37 cellular contexts compared by ENCODE assay signal in genomic region chr3:139258276-139258675, GRCh38.
"Had no signal": no experiment of that assay in that cellular context is flagged by ENCODE, and none has a peak within 500 bp of the region (broad histone marks: within the 10 kb centered on the region; RNA-seq: fewer than 3 reads in every experiment).

No MANE protein-coding gene starts in this region.

- H3K4me3 Mint-ChIP-seq: activated B cell treated with CpG ODN at 0.5 μM for 24 hours; activated CD4-positive, alpha-beta memory T cell treated with anti-CD3 and anti-CD28 coated beads for 36 hours; activated CD4-positive, alpha-beta T cell treated with anti-CD3 and anti-CD28 coated beads, Interleukin-2, amount 10 ng/mL, durations not matched to agents 24 days and 14 days; activated CD8-positive, alpha-beta T cell treated with anti-CD3 and anti-CD28 coated beads for 36 hours; activated naive CD4-positive, alpha-beta T cell treated with anti-CD3 and anti-CD28 coated beads for 36 hours; activated naive CD8-positive, alpha-beta T cell treated with anti-CD3 and anti-CD28 coated beads for 36 hours; activated T-cell treated with anti-CD3 and anti-CD28 coated beads, Interleukin-2, amount 50 U/mL, for 4 hours; activated T-cell treated with anti-CD3 and anti-CD28 coated beads, Interleukin-2, amount 50 U/mL, for 72 hours; activated T-helper 1 cell treated with anti-CD3 and anti-CD28 coated beads, Interleukin-12 subunit alpha, Interleukin-12 subunit beta, Interleukin-2, Interleukin-4 antibody, amounts not matched to agents 30 ng/mL and 10 ng/mL and 1 ng/mL, durations not matched to agents 14 hours and 24 hours and 36 hours; activated T-helper 17 cell treated with anti-CD3 and anti-CD28 coated beads, Interleukin-2, amount 50 U/mL, for 72 hours; central memory CD8-positive, alpha-beta T cell; T-helper 1 cell treated with Interleukin-12 subunit alpha and Interleukin-12 subunit beta and Interleukin-4 antibody, amounts not matched to agents 30 μg/mL and 1 μg/mL, for 36 hours; T-helper 2 cell treated with Interferon-gamma antibody and Interleukin-4, amounts not matched to agents 5 μg/mL and 100 μg/mL, for 36 hours had no signal

- H3K9me3 ChIP-seq: adrenal gland, body of pancreas, breast epithelium had no signal

- H3K36me3 Mint-ChIP-seq: activated CD4-positive, alpha-beta memory T cell treated with anti-CD3 and anti-CD28 coated beads for 36 hours; activated naive CD4-positive, alpha-beta T cell treated with anti-CD3 and anti-CD28 coated beads, Interleukin-2, amount 50 U/mL, for 72 hours; activated naive CD8-positive, alpha-beta T cell treated with anti-CD3 and anti-CD28 coated beads for 36 hours had no signal

- DNase-seq: activated B cell treated with CpG ODN at 0.5 μM for 24 hours; activated CD4-positive, alpha-beta memory T cell treated with anti-CD3 and anti-CD28 coated beads for 36 hours; activated CD4-positive, alpha-beta T cell treated with anti-CD3 and anti-CD28 coated beads for 4 hours; activated CD4-positive, alpha-beta T cell treated with anti-CD3 and anti-CD28 coated beads, Interleukin-2, amount 10 ng/mL, durations not matched to agents 24 days and 14 days; activated CD4-positive, alpha-beta T cell treated with anti-CD3 and anti-CD28 coated beads, Interleukin-2, amount 50 U/mL, for 1 hour; activated CD4-positive, alpha-beta T cell treated with anti-CD3 and anti-CD28 coated beads, Interleukin-2, amount 50 U/mL, for 4 hours; activated CD4-positive, CD25-positive, alpha-beta regulatory T cell treated with anti-CD3 and anti-CD28 coated beads, Interleukin-2, amount 50 U/mL, for 72 hours; activated CD8-positive, alpha-beta memory T cell treated with anti-CD3 and anti-CD28 coated beads, Interleukin-2, amount 50 U/mL, for 4 hours; activated CD8-positive, alpha-beta T cell treated with anti-CD3 and anti-CD28 coated beads for 36 hours; activated effector memory CD4-positive, alpha-beta T cell treated with anti-CD3 and anti-CD28 coated beads, Interleukin-2, amount 50 U/mL, for 16 hours; activated gamma-delta T cell treated with Interleukin-2 at 50 U/mL for 16 hours; activated naive CD4-positive, alpha-beta T cell; activated naive CD4-positive, alpha-beta T cell treated with anti-CD3 and anti-CD28 coated beads for 36 hours; activated naive CD4-positive, alpha-beta T cell treated with anti-CD3 and anti-CD28 coated beads, Interleukin-2, amount 50 U/mL, for 16 hours; activated naive CD8-positive, alpha-beta T cell treated with anti-CD3 and anti-CD28 coated beads for 36 hours; activated T-cell treated with anti-CD3 and anti-CD28 coated beads for 4 hours; activated T-cell treated with anti-CD3 and anti-CD28 coated beads, Interleukin-2, amount 50 U/mL, for 1 hour; activated T-cell treated with anti-CD3 and anti-CD28 coated beads, Interleukin-2, amount 50 U/mL, for 4 hours; activated T-cell treated with anti-CD3 and anti-CD28 coated beads, Interleukin-2, amount 50 U/mL, for 72 hours; amniotic stem cell; aorta; body of pancreas; brain microvascular endothelial cell; caudate nucleus; cerebellar nuclear complex; T-helper 1 cell; T-helper 2 cell; T-helper 9 cell had no signal

- H3K27ac Mint-ChIP-seq: activated B cell treated with CpG ODN at 0.5 μM for 24 hours; activated CD4-positive, alpha-beta memory T cell treated with anti-CD3 and anti-CD28 coated beads for 36 hours; activated CD4-positive, alpha-beta T cell treated with anti-CD3 and anti-CD28 coated beads, Interleukin-2, amount 10 ng/mL, durations not matched to agents 24 days and 14 days; activated CD8-positive, alpha-beta T cell treated with anti-CD3 and anti-CD28 coated beads for 36 hours; activated naive CD4-positive, alpha-beta T cell treated with anti-CD3 and anti-CD28 coated beads for 36 hours; activated naive CD4-positive, alpha-beta T cell treated with anti-CD3 and anti-CD28 coated beads, Interleukin-2, amount 50 U/mL, for 72 hours; activated naive CD8-positive, alpha-beta T cell treated with anti-CD3 and anti-CD28 coated beads for 36 hours; activated T-cell treated with anti-CD3 and anti-CD28 coated beads, Interleukin-2, amount 50 U/mL, for 72 hours; activated T-helper 1 cell treated with anti-CD3 and anti-CD28 coated beads, Interleukin-12 subunit alpha, Interleukin-12 subunit beta, Interleukin-2, Interleukin-4 antibody, amounts not matched to agents 30 ng/mL and 10 ng/mL and 1 ng/mL, durations not matched to agents 14 hours and 24 hours and 36 hours; activated T-helper 17 cell treated with anti-CD3 and anti-CD28 coated beads, Interleukin-2, amount 50 U/mL, for 72 hours; T-helper 1 cell treated with Interleukin-12 subunit alpha and Interleukin-12 subunit beta and Interleukin-4 antibody, amounts not matched to agents 30 μg/mL and 1 μg/mL, for 36 hours; T-helper 2 cell treated with Interferon-gamma antibody and Interleukin-4, amounts not matched to agents 5 μg/mL and 100 μg/mL, for 36 hours had no signal

- H3K27ac ChIP-seq: adrenal gland, body of pancreas, brain microvascular endothelial cell, breast epithelium, VCaP had no signal

- H3K9me3 Mint-ChIP-seq: activated B cell treated with CpG ODN at 0.5 μM for 24 hours; activated CD4-positive, alpha-beta memory T cell treated with anti-CD3 and anti-CD28 coated beads for 36 hours; activated CD4-positive, alpha-beta T cell treated with anti-CD3 and anti-CD28 coated beads, Interleukin-2, amount 10 ng/mL, durations not matched to agents 24 days and 14 days; activated CD8-positive, alpha-beta T cell treated with anti-CD3 and anti-CD28 coated beads for 36 hours; activated naive CD4-positive, alpha-beta T cell treated with anti-CD3 and anti-CD28 coated beads for 36 hours; activated naive CD4-positive, alpha-beta T cell treated with anti-CD3 and anti-CD28 coated beads, Interleukin-2, amount 50 U/mL, for 72 hours; activated naive CD8-positive, alpha-beta T cell treated with anti-CD3 and anti-CD28 coated beads for 36 hours; activated T-cell treated with anti-CD3 and anti-CD28 coated beads, Interleukin-2, amount 50 U/mL, for 4 hours; activated T-cell treated with anti-CD3 and anti-CD28 coated beads, Interleukin-2, amount 50 U/mL, for 72 hours; activated T-helper 1 cell treated with anti-CD3 and anti-CD28 coated beads, Interleukin-12 subunit alpha, Interleukin-12 subunit beta, Interleukin-2, Interleukin-4 antibody, amounts not matched to agents 30 ng/mL and 10 ng/mL and 1 ng/mL, durations not matched to agents 14 hours and 24 hours and 36 hours; activated T-helper 17 cell treated with anti-CD3 and anti-CD28 coated beads, Interleukin-2, amount 50 U/mL, for 72 hours; central memory CD8-positive, alpha-beta T cell; T-helper 1 cell treated with Interleukin-12 subunit alpha and Interleukin-12 subunit beta and Interleukin-4 antibody, amounts not matched to agents 30 μg/mL and 1 μg/mL, for 36 hours; T-helper 2 cell treated with Interferon-gamma antibody and Interleukin-4, amounts not matched to agents 5 μg/mL and 100 μg/mL, for 36 hours had no signal

- H3K27me3 ChIP-seq: adrenal gland, body of pancreas, brain microvascular endothelial cell, breast epithelium had no signal

- H3K4me1 Mint-ChIP-seq: activated B cell treated with CpG ODN at 0.5 μM for 24 hours; activated CD4-positive, alpha-beta T cell treated with anti-CD3 and anti-CD28 coated beads, Interleukin-2, amount 10 ng/mL, durations not matched to agents 24 days and 14 days; activated naive CD8-positive, alpha-beta T cell treated with anti-CD3 and anti-CD28 coated beads for 36 hours; activated T-helper 17 cell treated with anti-CD3 and anti-CD28 coated beads, Interleukin-2, amount 50 U/mL, for 72 hours; central memory CD8-positive, alpha-beta T cell had no signal

- ATAC-seq: activated CD8-positive, alpha-beta T cell treated with anti-CD3 and anti-CD28 coated beads for 36 hours; activated naive CD4-positive, alpha-beta T cell treated with anti-CD3 and anti-CD28 coated beads, Interleukin-2, amount 50 U/mL, for 72 hours; activated T-cell treated with anti-CD3 and anti-CD28 coated beads, Interleukin-2, amount 50 U/mL, for 4 hours; activated T-cell treated with anti-CD3 and anti-CD28 coated beads, Interleukin-2, amount 50 U/mL, for 72 hours; activated T-helper 17 cell treated with anti-CD3 and anti-CD28 coated beads, Interleukin-2, amount 50 U/mL, for 72 hours; body of pancreas had no signal

- H3K4me1 ChIP-seq: adrenal gland, breast epithelium had no signal

- H3K4me3 ChIP-seq: adrenal gland, body of pancreas, breast epithelium had no signal

- H3K36me3 ChIP-seq: adrenal gland, brain microvascular endothelial cell, breast epithelium had no signal
